ENCODE assay signal across 9 cellular contexts in the genomic region with DNA sequence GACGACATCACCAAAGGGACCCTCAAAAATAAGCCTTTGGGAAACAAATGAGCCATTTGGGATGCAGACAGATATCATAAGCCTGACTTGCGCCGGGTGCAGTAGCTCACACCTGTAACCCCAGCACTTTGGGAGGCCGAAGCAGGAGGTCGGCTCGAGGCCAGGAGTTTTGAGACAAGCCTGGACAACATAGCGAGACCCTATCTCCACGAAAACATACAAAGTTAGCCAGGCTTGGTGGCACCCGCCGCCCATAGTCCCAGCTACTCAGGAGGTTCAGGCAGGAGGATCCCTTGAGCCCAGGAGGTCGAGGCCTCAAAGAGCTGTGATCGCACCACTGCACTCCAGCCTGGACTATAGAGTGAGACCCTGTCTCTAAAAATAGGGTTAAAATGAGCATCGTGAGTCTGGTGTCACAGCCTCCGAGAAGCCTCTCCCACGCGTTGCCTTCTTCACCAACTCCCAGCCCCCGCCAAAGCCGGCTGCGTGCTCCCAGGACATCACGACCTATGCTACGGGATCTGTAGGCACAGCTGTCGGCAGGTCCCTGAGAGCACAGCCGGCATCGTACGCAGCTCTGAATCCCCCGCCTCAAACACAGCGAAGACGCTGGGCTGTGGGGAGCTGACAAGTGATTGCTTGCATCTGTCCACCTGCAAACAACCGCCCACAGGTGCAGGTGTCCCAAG. TPM values are rescaled to one million over a fixed set of nuclear protein-coding genes. Genes with fewer than 3 reads are reported as not detected.
DNase-seq lines count a peak whose midpoint lies in the region; ATAC-seq, FAIRE-seq and TF ChIP-seq lines count a peak whose summit lies in the region.
"Had no signal": no experiment of that assay in that cellular context is flagged by ENCODE, and none has a peak within 500 bp of the region (broad histone marks: within the 10 kb centered on the region; RNA-seq: fewer than 3 reads in every experiment).

No MANE protein-coding gene starts in this region.

- peaks cover 3% of the 10 kb centered on the region; the same call in 1 of the 2 replicates for H3K23me2 ChIP-seq in H1 (ENCODE audit: low read depth, low read length)

- H3K4me1 ChIP-seq in CD8-positive, alpha-beta T cell (ENCODE audit: insufficient read depth, low read length), result peaks cover 67% of the 10 kb centered on the region
- peaks cover 42% of the 10 kb centered on the region for H3K4me1 ChIP-seq in OCI-LY1 (ENCODE audit: insufficient read depth, low read length, severe bottlenecking)
- peaks cover 0 to 10% (median 9%) of the 10 kb centered on the region in 4 experiments; a peak in 6 of 7 replicates for H3K4me1 ChIP-seq in H1 (replicated peaks in 1 of 4; ENCODE audit: control insufficient read depth in 3 of 4, insufficient read depth in 4 of 4, low read length in 3 of 4)
- H3K4me1 ChIP-seq in neuron (ENCODE audit: insufficient read depth, low read length), result peaks cover 27% of the 10 kb centered on the region

- H2BK15ac ChIP-seq in H1 (ENCODE audit: low read length), result no peak overlapping the region

- H3K36me3 ChIP-seq in CD8-positive, alpha-beta T cell (ENCODE audit: insufficient read depth, low read length), result no peaks in the 10 kb centered on the region
- peaks cover 8% of the 10 kb centered on the region; the same call in 1 of the 2 replicates for H3K36me3 ChIP-seq in OCI-LY1 (ENCODE audit: insufficient read depth, low read length)
- H3K36me3 ChIP-seq in H1 (ENCODE audit: control insufficient read depth in 2 of 4, insufficient read depth in 4 of 4, low read length in 3 of 4), result no peaks in the 10 kb centered on the region
- H3K36me3 ChIP-seq in neuron (ENCODE audit: insufficient read depth, low read length), result peaks cover 3% of the 10 kb centered on the region

- no peaks in the 10 kb centered on the region for H3K9me3 Mint-ChIP-seq in CD8-positive, alpha-beta T cell

- TF ChIP-seq POLR2A in H1 (IDR thresholded peaks at IDR 0.05; ENCODE audit: control extremely low read depth in 1 of 2, low read depth in 2 of 2, low read length in 2 of 2), result no peak
- TF ChIP-seq POLR2A in lower leg skin (IDR thresholded peaks at IDR 0.05), result no peak

- TF ChIP-seq CTCF in CD8-positive, alpha-beta T cell (IDR thresholded peaks at IDR 0.05), result no peak
- TF ChIP-seq CTCF in OCI-LY1 (IDR thresholded peaks at IDR 0.05; ENCODE audit: low read length), result no peak
- TF ChIP-seq CTCF in H1 (IDR thresholded peaks at IDR 0.05; ENCODE audit: control extremely low read depth in 1 of 3, insufficient read depth in 1 of 3, low read depth in 1 of 3, low read length in 3 of 3), result no peak
- no peak for TF ChIP-seq CTCF in lower leg skin (IDR thresholded peaks at IDR 0.05)

- no peak overlapping the region for H2BK5ac ChIP-seq in H1 (ENCODE audit: low read depth, low read length)

- DNase-seq in CD8-positive, alpha-beta T cell, result no peak
- no peak for DNase-seq in H1 (ENCODE audit: low read depth in 1 of 2, low spot score in 2 of 2)
- no peak for DNase-seq in lower leg skin (ENCODE audit: low spot score in 2 of 2)
- DNase-seq in NCI-H1436 (lab: John Stamatoyannopoulos, UW), result no peak
- DNase-seq: WERI-Rb-1 had no signal

- H4K8ac ChIP-seq in H1 (ENCODE audit: extremely low read depth, insufficient read depth, low read length), result no peak overlapping the region

- peak overlapping the region; percentile 86 for H3K4me3 ChIP-seq in CD8-positive, alpha-beta T cell (ENCODE audit: low read depth, low read length)
- H3K4me3 ChIP-seq in OCI-LY1 (ENCODE audit: low read depth, low read length, poor library complexity, severe bottlenecking) (peak overlapping the region; percentile 98), H1 (ENCODE audit: extremely low read depth in 1 of 4, insufficient read depth in 2 of 4, low read depth in 3 of 4, low read length in 4 of 4) (peak overlapping the region in 3 of 4 experiments; percentile 87 to 95 (median 90); a peak in 6 of 8 replicates), neuron (ENCODE audit: low read length) (peak overlapping the region; percentile 83), lower leg skin (ENCODE audit: low read depth, poor library complexity, severe bottlenecking) (no peak overlapping the region)

- H3K9ac ChIP-seq in OCI-LY1 (ENCODE audit: low read length) (peak overlapping the region; percentile 95; the same call in 1 of the 2 replicates), H1 (replicated peaks in 1 of 4; ENCODE audit: extremely low read depth in 1 of 4, low read depth in 3 of 4, low read length in 3 of 4) (no peak overlapping the region)

- H3K14ac ChIP-seq in H1 (ENCODE audit: insufficient read length), result no peak overlapping the region

- H3K23ac ChIP-seq in H1 (ENCODE audit: insufficient read length), result no peak overlapping the region

- H2BK12ac ChIP-seq in H1 (ENCODE audit: low read depth, low read length), result no peak overlapping the region

- H2AK5ac ChIP-seq in H1 (ENCODE audit: low read depth, low read length), result no peak overlapping the region

- H3K27me3 Mint-ChIP-seq in CD8-positive, alpha-beta T cell (ENCODE audit: low read depth), result no peaks in the 10 kb centered on the region

- intact Hi-C loops in CD8-positive, alpha-beta T cell (cut with DNase I, micrococcal nuclease), result no loop called here
- intact Hi-C loops in lower leg skin (cut with DNase I; ENCODE audit: low total_unique reads), result no loop called here

- CTCF ChIA-PET in CD8-positive, alpha-beta T cell (lab: Charles Lee), result interaction anchor here (1.5 to 2.3 kb wide), 2 partner anchors 9 to 20 kb away, joined by 4 to 17 read pairs; no protein-coding TSS in a partner anchor
- CTCF ChIA-PET in H1 (lab: Charles Lee; ENCODE audit: partially characterized antibody), result interaction anchor here (1.1 to 14.9 kb wide), 6 partner anchors 9 to 580 kb away, joined by 3 to 228 read pairs (median 5); no protein-coding TSS in a partner anchor

- peaks cover 20% of the 10 kb centered on the region for H3K36me3 Mint-ChIP-seq in CD8-positive, alpha-beta T cell

- no peaks in the 10 kb centered on the region for H3K27me3 ChIP-seq in CD8-positive, alpha-beta T cell (ENCODE audit: insufficient read depth, low read length)
- H3K27me3 ChIP-seq in OCI-LY1 (ENCODE audit: insufficient read depth, low read length) (no peaks in the 10 kb centered on the region), H1 (replicated peaks in 1 of 4; ENCODE audit: control insufficient read depth in 3 of 4, extremely low read depth in 1 of 4, insufficient read depth in 3 of 4, low read length in 3 of 4) (no peaks in the 10 kb centered on the region), neuron (ENCODE audit: insufficient read depth, low read length) (no peaks in the 10 kb centered on the region)

- H4K91ac ChIP-seq in H1 (replicated peaks; ENCODE audit: insufficient read length, low read length), result no peak overlapping the region

- no peak for TF ChIP-seq RAD21 in H1 (IDR thresholded peaks at IDR 0.05 in 1 of 2, conservative IDR thresholded peaks at IDR 0.05 in 1 of 2; ENCODE audit: low read depth in 2 of 2, low read length in 2 of 2)

- no peaks in the 10 kb centered on the region for H3K9me3 ChIP-seq in CD8-positive, alpha-beta T cell (ENCODE audit: low read length)
- no peaks in the 10 kb centered on the region for H3K9me3 ChIP-seq in OCI-LY1 (ENCODE audit: low read length)
- H3K9me3 ChIP-seq in H1 (ENCODE audit: insufficient read depth in 2 of 2, low read depth in 1 of 2, low read length in 1 of 2), result no peaks in the 10 kb centered on the region
- no peaks in the 10 kb centered on the region for H3K9me3 ChIP-seq in neuron (ENCODE audit: low read length)

- H3K79me2 ChIP-seq in OCI-LY1 (ENCODE audit: insufficient read depth, low read length) (peaks cover 43% of the 10 kb centered on the region), H1 (ENCODE audit: control insufficient read depth in 1 of 2, insufficient read depth in 2 of 2, low read length in 2 of 2) (peaks cover 23 to 63% of the 10 kb centered on the region in 2 experiments)

- peak overlapping the region; percentile 88 for H3K4me3 Mint-ChIP-seq in CD8-positive, alpha-beta T cell

- no peak for TF ChIP-seq EP300 in H1 (IDR thresholded peaks at IDR 0.05; ENCODE audit: borderline replicate concordance in 1 of 2, low read depth in 2 of 2, low read length in 2 of 2)

- no peak overlapping the region for H2BK20ac ChIP-seq in H1 (ENCODE audit: low read length)

- H3K79me1 ChIP-seq in H1 (ENCODE audit: low read depth, low read length), result peaks cover 23% of the 10 kb centered on the region

- POLR2A ChIA-PET in CD8-positive, alpha-beta T cell (lab: Charles Lee), result no interaction called here
- POLR2A ChIA-PET in H1 (lab: Charles Lee; ENCODE audit: partially characterized antibody), result interaction anchor here (0.6 to 1.6 kb wide), 3 partner anchors 9 to 376 kb away, joined by 3 to 5 read pairs (median 5); no protein-coding TSS in a partner anchor

- H3K4ac ChIP-seq in H1 (replicated peaks; ENCODE audit: insufficient read length, low read depth, low read length), result no peak overlapping the region

- H3K27ac Mint-ChIP-seq in CD8-positive, alpha-beta T cell, result peak overlapping the region; percentile 93

- WGBS in H1 (ENCODE audit: extremely low coverage in 1 of 2, insufficient coverage in 1 of 2, insufficient read length in 1 of 2, insufficient replicate concordance in 2 of 2, low coverage in 1 of 2, low lambda C conversion rate in 2 of 2, missing lambda C conversion rate in 1 of 2), 2 experiments, result 93% methylated on average over 29 of the region's 29 CpGs; no CpG with 5 or more reads in 1 of the 2 experiments
- WGBS in lower leg skin, 2 donors, result 67 to 75% methylated on average over 27 to 29 of the region's 29 CpGs

- H3K4me2 ChIP-seq in OCI-LY1 (ENCODE audit: low read length) (peak overlapping the region; percentile 96), H1 (ENCODE audit: insufficient read depth in 1 of 2, low read depth in 2 of 2, low read length in 2 of 2) (peak overlapping the region; percentile 75 to 97)

- FAIRE-seq in H1 (lab: Jason Lieb, UNC), result no peak

- peaks cover 58% of the 10 kb centered on the region for H3K4me1 Mint-ChIP-seq in CD8-positive, alpha-beta T cell (ENCODE audit: low read depth)

- no peak for ATAC-seq in CD8-positive, alpha-beta T cell
- ATAC-seq in HG03520 (IDR thresholded peaks at IDR 0.05; ENCODE audit: unreplicated experiment), result no peak
- no peak for ATAC-seq in HG03354 (IDR thresholded peaks at IDR 0.05; ENCODE audit: poor library complexity, severe bottlenecking, unreplicated experiment)

- H4K20me1 ChIP-seq in OCI-LY1 (ENCODE audit: insufficient read depth, low read length) (no peaks in the 10 kb centered on the region), H1 (replicated peaks in 1 of 2; ENCODE audit: control insufficient read depth in 1 of 2, insufficient read depth in 2 of 2, low read length in 2 of 2) (peaks cover 19 to 27% of the 10 kb centered on the region in 2 experiments)

- H2AFZ ChIP-seq in OCI-LY1 (ENCODE audit: low read length) (no peak overlapping the region), H1 (ENCODE audit: low read length) (no peak overlapping the region), neuron (ENCODE audit: low read depth, low read length) (no peak overlapping the region)

- H3K27ac ChIP-seq in CD8-positive, alpha-beta T cell (ENCODE audit: low read depth, low read length), result no peak overlapping the region
- H3K27ac ChIP-seq in OCI-LY1 (ENCODE audit: low read depth, low read length, poor library complexity, severe bottlenecking) (no peak overlapping the region), H1 (ENCODE audit: low read depth, low read length) (no peak overlapping the region)

- H3K56ac ChIP-seq in H1 (replicated peaks; ENCODE audit: insufficient read length, low read depth, low read length), result no peak overlapping the region

- H3K18ac ChIP-seq in H1 (ENCODE audit: extremely low read depth, low read length), result no peak overlapping the region

- H3K9me2 ChIP-seq in OCI-LY1 (ENCODE audit: low read depth, low read length), result no peaks in the 10 kb centered on the region

- no peak overlapping the region for H4K5ac ChIP-seq in H1 (ENCODE audit: insufficient read length, low read depth, low read length)

- H3F3A ChIP-seq in OCI-LY1 (ENCODE audit: insufficient read depth, low read length), result no peaks in the 10 kb centered on the region

- H2BK120ac ChIP-seq in H1 (replicated peaks; ENCODE audit: low read depth, low read length), result no peak overlapping the region

RNA-seq across cellular contexts. Expression of a gene that starts 1.6 kb away (rescaled TPM):
- total RNA-seq in CD8-positive, alpha-beta T cell, result 100 to 1,000 TPM; 143 to 152 TPM
- total RNA-seq in H1 (2021; fragmentation: NEBNext Ultra II Directional; extraction: Animal tissue kit (Norgen Biotek cat#: 25700)), result 42.4 and 44.3 TPM in 2 replicates
- 44.3 and 69.6 TPM in 2 replicates for polyA plus RNA-seq in H1 (2011; rRNA removed)
- 21.3 TPM for polyA plus RNA-seq in H1 (2011; cell fraction: cytosol; rRNA removed)
- polyA plus RNA-seq in H1 (2011; cell fraction: nucleus; rRNA removed), result 69.2 TPM
- 35.1 to 44.9 TPM (median 43.7 TPM) in 4 replicates for polyA plus RNA-seq in H1 (2012, experiment 1 of 2)
- polyA plus RNA-seq in H1 (2012, experiment 2 of 2), result 33.4 TPM
- 22.8 TPM for polyA plus RNA-seq in H1 (2013, experiment 1 of 2)
- polyA plus RNA-seq in H1 (2013, experiment 2 of 2), result 21.3 TPM
- polyA minus RNA-seq in H1 (2011; rRNA and poly(A)+ RNA removed), result 18.8 and 19.5 TPM in 2 replicates
- 24.8 TPM for polyA minus RNA-seq in H1 (2011; cell fraction: cytosol; rRNA and poly(A)+ RNA removed)
- 20.1 TPM for polyA minus RNA-seq in H1 (2011; cell fraction: nucleus; rRNA and poly(A)+ RNA removed)
- 10 to 100 TPM; 32.9 to 51.1 (median 41.2) TPM for total RNA-seq in lower leg skin

RNA-seq across cellular contexts. Expression of a gene that starts 16.7 kb away (rescaled TPM):
- total RNA-seq in CD8-positive, alpha-beta T cell, result 10 to 100 TPM; 85.7 to 88.7 TPM
- 45.9 and 53.2 TPM in 2 replicates for total RNA-seq in H1 (2021; fragmentation: NEBNext Ultra II Directional; extraction: Animal tissue kit (Norgen Biotek cat#: 25700))
- polyA plus RNA-seq in H1 (2011; rRNA removed), result 14.3 and 44.7 TPM in 2 replicates
- 15.0 TPM for polyA plus RNA-seq in H1 (2011; cell fraction: cytosol; rRNA removed)
- polyA plus RNA-seq in H1 (2011; cell fraction: nucleus; rRNA removed), result 29.0 TPM
- polyA plus RNA-seq in H1 (2012, experiment 1 of 2), result 15.6 to 26.7 TPM (median 23.8 TPM) in 4 replicates
- polyA plus RNA-seq in H1 (2012, experiment 2 of 2), result 21.5 TPM
- polyA plus RNA-seq in H1 (2013, experiment 1 of 2), result 27.2 TPM
- 28.5 TPM for polyA plus RNA-seq in H1 (2013, experiment 2 of 2)
- 1.1 and 2.2 TPM in 2 replicates for polyA minus RNA-seq in H1 (2011; rRNA and poly(A)+ RNA removed)
- polyA minus RNA-seq in H1 (2011; cell fraction: cytosol; rRNA and poly(A)+ RNA removed), result 32.1 TPM
- polyA minus RNA-seq in H1 (2011; cell fraction: nucleus; rRNA and poly(A)+ RNA removed), result 10.4 TPM
- 10 to 100 TPM in 3 of 4 donors, 1 to 10 TPM in 1; 9.0 to 16.2 (median 13.5) TPM for total RNA-seq in lower leg skin

RNA-seq across cellular contexts. Expression of a gene that starts 34.6 kb away (rescaled TPM):
- total RNA-seq in CD8-positive, alpha-beta T cell, result 1 to 10 TPM; 1.9 to 2.9 TPM
- 2.9 and 4.1 TPM in 2 replicates for total RNA-seq in H1 (2021; fragmentation: NEBNext Ultra II Directional; extraction: Animal tissue kit (Norgen Biotek cat#: 25700))
- polyA plus RNA-seq in H1 (2011; rRNA removed), result 9.3 and 10.0 TPM in 2 replicates
- polyA plus RNA-seq in H1 (2011; cell fraction: cytosol; rRNA removed), result 9.1 TPM
- 19.8 TPM for polyA plus RNA-seq in H1 (2011; cell fraction: nucleus; rRNA removed)
- polyA plus RNA-seq in H1 (2012, experiment 1 of 2), result 4.2 to 8.7 TPM (median 7.7 TPM) in 4 replicates
- polyA plus RNA-seq in H1 (2012, experiment 2 of 2), result 4.7 TPM
- 5.4 TPM for polyA plus RNA-seq in H1 (2013, experiment 1 of 2)
- polyA plus RNA-seq in H1 (2013, experiment 2 of 2), result 4.9 TPM
- polyA minus RNA-seq in H1 (2011; rRNA and poly(A)+ RNA removed), result 4.7 and 7.9 TPM in 2 replicates
- polyA minus RNA-seq in H1 (2011; cell fraction: cytosol; rRNA and poly(A)+ RNA removed), result 5.4 TPM
- polyA minus RNA-seq in H1 (2011; cell fraction: nucleus; rRNA and poly(A)+ RNA removed), result 5.2 TPM
- 1 to 10 TPM in 1 of 4 donors, under 1 TPM in 3; 0.30 to 1.2 (median 0.66) TPM for total RNA-seq in lower leg skin

RNA-seq across cellular contexts. Expression of a gene that starts 38.6 kb away (rescaled TPM):
- 100 to 1,000 TPM; 204 TPM for total RNA-seq in CD8-positive, alpha-beta T cell
- total RNA-seq in H1 (2021; fragmentation: NEBNext Ultra II Directional; extraction: Animal tissue kit (Norgen Biotek cat#: 25700)), result 41.2 and 45.3 TPM in 2 replicates
- 87.4 and 98.0 TPM in 2 replicates for polyA plus RNA-seq in H1 (2011; rRNA removed)
- polyA plus RNA-seq in H1 (2011; cell fraction: cytosol; rRNA removed), result 60.4 TPM
- 86.1 TPM for polyA plus RNA-seq in H1 (2011; cell fraction: nucleus; rRNA removed)
- 15.8 to 35.0 TPM (median 33.1 TPM) in 4 replicates for polyA plus RNA-seq in H1 (2012, experiment 1 of 2)
- polyA plus RNA-seq in H1 (2012, experiment 2 of 2), result 33.7 TPM
- 35.1 TPM for polyA plus RNA-seq in H1 (2013, experiment 1 of 2)
- polyA plus RNA-seq in H1 (2013, experiment 2 of 2), result 34.7 TPM
- 8.1 and 11.4 TPM in 2 replicates for polyA minus RNA-seq in H1 (2011; rRNA and poly(A)+ RNA removed)
- polyA minus RNA-seq in H1 (2011; cell fraction: cytosol; rRNA and poly(A)+ RNA removed), result 24.5 TPM
- 18.1 TPM for polyA minus RNA-seq in H1 (2011; cell fraction: nucleus; rRNA and poly(A)+ RNA removed)
- 100 to 1,000 TPM; 154 to 201 (median 186) TPM for total RNA-seq in lower leg skin

RNA-seq across cellular contexts. Expression of a gene that starts 58.5 kb away (rescaled TPM):
- total RNA-seq in CD8-positive, alpha-beta T cell, result 1 to 10 TPM; 6.4 to 7.3 TPM
- total RNA-seq in H1 (2021; fragmentation: NEBNext Ultra II Directional; extraction: Animal tissue kit (Norgen Biotek cat#: 25700)), result 10.2 and 10.8 TPM in 2 replicates
- 5.4 and 9.8 TPM in 2 replicates for polyA plus RNA-seq in H1 (2011; rRNA removed)
- polyA plus RNA-seq in H1 (2011; cell fraction: cytosol; rRNA removed), result 3.8 TPM
- polyA plus RNA-seq in H1 (2011; cell fraction: nucleus; rRNA removed), result 8.3 TPM
- polyA plus RNA-seq in H1 (2012, experiment 1 of 2), result 2.4 to 6.3 TPM (median 5.5 TPM) in 4 replicates
- polyA plus RNA-seq in H1 (2012, experiment 2 of 2), result 4.1 TPM
- 7.0 TPM for polyA plus RNA-seq in H1 (2013, experiment 1 of 2)
- 6.6 TPM for polyA plus RNA-seq in H1 (2013, experiment 2 of 2)
- 1.0 TPM in 1 of 2 replicates, not detected in the other for polyA minus RNA-seq in H1 (2011; rRNA and poly(A)+ RNA removed)
- polyA minus RNA-seq in H1 (2011; cell fraction: cytosol; rRNA and poly(A)+ RNA removed), result 7.4 TPM
- 7.8 TPM for polyA minus RNA-seq in H1 (2011; cell fraction: nucleus; rRNA and poly(A)+ RNA removed)
- total RNA-seq in lower leg skin, result 10 to 100 TPM; 20.1 to 27.3 (median 25.7) TPM
